ENCODE assay signal across 26 cellular contexts in the genomic region with DNA sequence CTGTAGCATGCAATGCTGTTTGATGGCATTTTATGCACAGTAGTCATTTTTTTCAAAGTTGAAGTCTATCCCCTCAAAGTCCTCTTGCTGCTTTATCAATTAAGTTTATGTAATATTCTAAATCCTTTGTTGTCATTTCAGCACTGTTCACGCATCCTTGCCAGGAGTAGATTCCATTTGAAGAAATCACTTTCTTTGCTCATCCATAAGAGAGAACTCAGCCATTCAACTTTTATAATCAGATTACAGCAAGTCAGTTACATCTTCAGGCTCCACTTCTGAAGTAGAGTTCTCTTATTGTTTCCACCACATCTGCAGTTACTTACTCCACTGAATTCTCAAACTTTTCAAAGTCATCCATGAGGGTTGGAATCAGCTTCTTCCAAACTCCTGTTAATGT. TPM values are rescaled to one million over a fixed set of nuclear protein-coding genes. Genes with fewer than 3 reads are reported as not detected.
"Had no signal": no experiment of that assay in that cellular context is flagged by ENCODE, and none has a peak within 500 bp of the region (broad histone marks: within the 10 kb centered on the region; RNA-seq: fewer than 3 reads in every experiment).

No MANE protein-coding gene starts in this region.

- H3K27me3 Mint-ChIP-seq: activated CD4-positive, alpha-beta T cell treated with anti-CD3 and anti-CD28 coated beads, Interleukin-2, amount 10 ng/mL, durations not matched to agents 7 days and 5 days; activated CD8-positive, alpha-beta memory T cell treated with anti-CD3 and anti-CD28 coated beads, Interleukin-2, amount 10 ng/mL, durations not matched to agents 7 days and 5 days; activated CD8-positive, alpha-beta T cell treated with anti-CD3 and anti-CD28 coated beads for 36 hours; activated naive CD4-positive, alpha-beta T cell treated with anti-CD3 and anti-CD28 coated beads, Interleukin-2, amount 50 U/mL, for 24 hours; naive thymus-derived CD4-positive, alpha-beta T cell had no signal

- H3K9me3 ChIP-seq: ascending aorta, left ventricle myocardium inferior, sigmoid colon, thyroid gland, upper lobe of right lung had no signal

- H3K36me3 ChIP-seq: ascending aorta, left ventricle myocardium inferior, thyroid gland, upper lobe of right lung, WERI-Rb-1 had no signal

- H3K9me3 Mint-ChIP-seq: activated CD4-positive, alpha-beta T cell treated with anti-CD3 and anti-CD28 coated beads, Interleukin-2, amount 10 ng/mL, durations not matched to agents 7 days and 5 days; activated CD8-positive, alpha-beta T cell treated with anti-CD3 and anti-CD28 coated beads for 36 hours; activated naive CD4-positive, alpha-beta T cell treated with anti-CD3 and anti-CD28 coated beads, Interleukin-2, amount 50 U/mL, for 24 hours; activated T-helper 1 cell treated with anti-CD3 and anti-CD28 coated beads, Interleukin-12 subunit alpha, Interleukin-12 subunit beta, Interleukin-2, Interleukin-4 antibody, amounts not matched to agents 30 ng/mL and 10 ng/mL and 1 ng/mL, durations not matched to agents 14 hours and 24 hours and 36 hours; neural crest cell had no signal

- H3K4me3 ChIP-seq: ascending aorta, hepatocyte, left ventricle myocardium inferior, sigmoid colon, thyroid gland, upper lobe of right lung had no signal

- H3K4me1 Mint-ChIP-seq: activated CD4-positive, alpha-beta T cell treated with anti-CD3 and anti-CD28 coated beads, Interleukin-2, amount 10 ng/mL, durations not matched to agents 7 days and 5 days; activated CD8-positive, alpha-beta memory T cell treated with anti-CD3 and anti-CD28 coated beads, Interleukin-2, amount 10 ng/mL, durations not matched to agents 7 days and 5 days had no signal

- H2AFZ ChIP-seq: hepatocyte had no signal

- H3K27ac ChIP-seq: ascending aorta, hepatocyte, left ventricle myocardium inferior, sigmoid colon, thyroid gland, upper lobe of right lung, WERI-Rb-1 had no signal

- H3K27ac Mint-ChIP-seq: activated CD4-positive, alpha-beta T cell treated with anti-CD3 and anti-CD28 coated beads, Interleukin-2, amount 10 ng/mL, durations not matched to agents 7 days and 5 days; activated CD8-positive, alpha-beta memory T cell treated with anti-CD3 and anti-CD28 coated beads, Interleukin-2, amount 10 ng/mL, durations not matched to agents 7 days and 5 days; activated CD8-positive, alpha-beta T cell treated with anti-CD3 and anti-CD28 coated beads for 36 hours; activated naive CD4-positive, alpha-beta T cell treated with anti-CD3 and anti-CD28 coated beads, Interleukin-2, amount 50 U/mL, for 24 hours; activated T-helper 1 cell treated with anti-CD3 and anti-CD28 coated beads, Interleukin-12 subunit alpha, Interleukin-12 subunit beta, Interleukin-2, Interleukin-4 antibody, amounts not matched to agents 30 ng/mL and 10 ng/mL and 1 ng/mL, durations not matched to agents 14 hours and 24 hours and 36 hours; naive thymus-derived CD4-positive, alpha-beta T cell had no signal

- DNase-seq: activated CD4-positive, alpha-beta T cell treated with anti-CD3 and anti-CD28 coated beads, Interleukin-2, amount 10 ng/mL, durations not matched to agents 7 days and 5 days; activated CD4-positive, CD25-positive, alpha-beta regulatory T cell treated with anti-CD3 and anti-CD28 coated beads, Interleukin-2, amount 50 U/mL, for 72 hours; activated CD8-positive, alpha-beta memory T cell treated with anti-CD3 and anti-CD28 coated beads, Interleukin-2, amount 10 ng/mL, durations not matched to agents 7 days and 5 days; activated CD8-positive, alpha-beta T cell treated with anti-CD3 and anti-CD28 coated beads for 36 hours; activated gamma-delta T cell treated with Interleukin-2 at 50 U/mL for 16 hours; activated T-cell treated with anti-CD3 and anti-CD28 coated beads for 4 hours; central memory CD4-positive, alpha-beta T cell; effector memory CD4-positive, alpha-beta T cell; foreskin melanocyte; glutamatergic neuron; left ventricle myocardium inferior; naive thymus-derived CD4-positive, alpha-beta T cell; occipital lobe; sigmoid colon; stimulated activated CD4-positive, alpha-beta T cell treated with anti-CD3 and anti-CD28 coated beads, Interleukin-4, amount 100 ng/mL, for 4 hours; stimulated activated naive CD8-positive, alpha-beta T cell treated with anti-CD3 and anti-CD28 coated beads, Interleukin-15, Interleukin-2, amounts not matched to agents 100 U/mL and 50 U/mL, for 24 hours; T-helper 1 cell; thyroid gland; upper lobe of right lung; WERI-Rb-1 had no signal

- H3K27me3 ChIP-seq: ascending aorta, hepatocyte, sigmoid colon, thyroid gland, upper lobe of right lung had no signal

- H3K4me2 ChIP-seq: hepatocyte had no signal

- H3K4me1 ChIP-seq: ascending aorta, left ventricle myocardium inferior, sigmoid colon, thyroid gland, upper lobe of right lung had no signal

- H3K4me3 Mint-ChIP-seq: activated CD4-positive, alpha-beta T cell treated with anti-CD3 and anti-CD28 coated beads, Interleukin-2, amount 10 ng/mL, durations not matched to agents 7 days and 5 days; activated CD8-positive, alpha-beta memory T cell treated with anti-CD3 and anti-CD28 coated beads, Interleukin-2, amount 10 ng/mL, durations not matched to agents 7 days and 5 days; activated CD8-positive, alpha-beta T cell treated with anti-CD3 and anti-CD28 coated beads for 36 hours; activated naive CD4-positive, alpha-beta T cell treated with anti-CD3 and anti-CD28 coated beads, Interleukin-2, amount 50 U/mL, for 24 hours; activated T-helper 1 cell treated with anti-CD3 and anti-CD28 coated beads, Interleukin-12 subunit alpha, Interleukin-12 subunit beta, Interleukin-2, Interleukin-4 antibody, amounts not matched to agents 30 ng/mL and 10 ng/mL and 1 ng/mL, durations not matched to agents 14 hours and 24 hours and 36 hours; naive thymus-derived CD4-positive, alpha-beta T cell; neural crest cell had no signal

- ATAC-seq: activated CD8-positive, alpha-beta memory T cell treated with anti-CD3 and anti-CD28 coated beads, Interleukin-2, amount 10 ng/mL, durations not matched to agents 7 days and 5 days; activated CD8-positive, alpha-beta T cell treated with anti-CD3 and anti-CD28 coated beads for 36 hours; esophagus mucosa; naive thymus-derived CD4-positive, alpha-beta T cell; stimulated activated naive CD8-positive, alpha-beta T cell treated with anti-CD3 and anti-CD28 coated beads, Interleukin-15, Interleukin-2, amounts not matched to agents 100 U/mL and 50 U/mL, for 24 hours; upper lobe of right lung had no signal

RNA-seq across cellular contexts. Expression of a gene that starts 32.3 kb away (rescaled TPM):
- total RNA-seq: ascending aorta had no signal
